Comparison of ENCODE assay signal across 1 cellular context in the genomic region with DNA sequence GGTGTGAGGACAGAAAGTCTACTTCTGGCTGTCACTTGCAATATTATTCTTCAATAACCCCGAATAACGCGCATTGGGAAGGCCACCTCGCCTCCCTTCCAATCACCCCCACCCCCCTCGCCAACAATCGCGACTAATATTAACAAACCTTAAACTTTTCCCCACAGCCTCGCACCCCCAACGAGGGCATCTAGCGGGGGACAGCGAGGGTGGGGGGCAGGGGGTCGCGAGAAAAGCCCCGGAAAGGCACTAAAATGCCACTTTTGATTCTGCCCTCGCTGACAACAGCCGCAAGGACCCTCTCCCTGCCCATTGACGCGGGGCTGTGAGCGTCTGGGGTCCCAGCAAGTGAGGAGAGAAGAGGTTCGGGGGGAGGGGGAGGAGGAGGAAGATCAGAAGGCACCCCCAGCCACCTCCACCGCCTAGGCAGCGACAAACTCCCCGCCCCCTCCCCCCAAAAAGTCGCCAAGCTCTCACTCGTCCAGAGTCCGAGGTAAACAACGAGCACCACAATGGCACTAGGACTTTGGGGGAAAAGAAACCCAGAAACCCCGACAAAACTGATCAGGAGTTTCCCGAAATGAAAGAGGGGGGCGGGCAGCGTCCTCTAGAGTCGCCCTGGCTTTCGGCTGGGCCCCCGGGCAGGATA.
TF ChIP-seq lines count a peak whose summit lies in the region.

No MANE protein-coding gene starts in this region.

TF ChIP-seq in HEK293, 187 proteins besides CTCF, POLR2A, EP300 and RAD21 (continued from another document and continues in another):
- TF ChIP-seq EGR2 (tag by site-specific recombination; IDR thresholded peaks at IDR 0.05; ENCODE audit: low read depth) (peak; percentile 43; the same call in 1 of the 2 replicates), ZNF10 (tag by site-specific recombination; IDR thresholded peaks at IDR 0.05) (no peak), ZNF660 (tag by site-specific recombination; IDR thresholded peaks at IDR 0.05) (no peak), ZNF114 (tag by site-specific recombination; IDR thresholded peaks at IDR 0.05) (no peak), BCL11B (tag by site-specific recombination; IDR thresholded peaks at IDR 0.05; ENCODE audit: low read depth) (no peak), ZNF585B (tag by site-specific recombination; IDR thresholded peaks at IDR 0.05) (no peak), HOXD13 (CRISPR knock-in tag; IDR thresholded peaks at IDR 0.05; ENCODE audit: borderline replicate concordance) (no peak), ZNF37A (tag by site-specific recombination; IDR thresholded peaks at IDR 0.05) (no peak), ZNF558 (tag by site-specific recombination; IDR thresholded peaks at IDR 0.05) (no peak), ZNF791 (tag by site-specific recombination; IDR thresholded peaks at IDR 0.05) (no peak), ZSCAN30 (tag by site-specific recombination; IDR thresholded peaks at IDR 0.05) (no peak), YY1 (tag by site-specific recombination; IDR thresholded peaks at IDR 0.05) (no peak), ZNF335 (tag by site-specific recombination; conservative IDR thresholded peaks at IDR 0.05) (peak; percentile 80), ZNF433 (tag by site-specific recombination; IDR thresholded peaks at IDR 0.05; ENCODE audit: low read depth) (no peak), ZNF211 (tag by site-specific recombination; IDR thresholded peaks at IDR 0.05; ENCODE audit: low read depth) (no peak), GLIS2 (tag by site-specific recombination; IDR thresholded peaks at IDR 0.05) (peak; percentile 78), IKZF3 (tag by site-specific recombination; IDR thresholded peaks at IDR 0.05) (no peak), ZNF707 (tag by site-specific recombination; IDR thresholded peaks at IDR 0.05) (no peak), ZNF223 (tag by site-specific recombination; IDR thresholded peaks at IDR 0.05) (no peak), TCF7L2 (IDR thresholded peaks at IDR 0.05; ENCODE audit: borderline replicate concordance, low read depth, low read length) (no peak), GLIS1 (tag by site-specific recombination; IDR thresholded peaks at IDR 0.05) (no peak), ZNF501 (tag by site-specific recombination; IDR thresholded peaks at IDR 0.05) (no peak), ZNF621 (tag by site-specific recombination; IDR thresholded peaks at IDR 0.05) (no peak), ZFHX2 (tag by site-specific recombination; conservative IDR thresholded peaks at IDR 0.05) (no peak), ZNF561 (tag by site-specific recombination; IDR thresholded peaks at IDR 0.05; ENCODE audit: borderline replicate concordance) (no peak), ZNF596 (tag by site-specific recombination; IDR thresholded peaks at IDR 0.05) (no peak), ZNF530 (tag by site-specific recombination; IDR thresholded peaks at IDR 0.05; ENCODE audit: low read depth) (no peak), ZNF239 (tag by site-specific recombination; IDR thresholded peaks at IDR 0.05) (no peak), ZBTB17 (tag by site-specific recombination; IDR thresholded peaks at IDR 0.05) (0 out of 2 replicates have a peak, but pooled peaks have one; percentile 9), ZNF121 (tag by site-specific recombination; IDR thresholded peaks at IDR 0.05) (no peak), ZNF2 (tag by site-specific recombination; IDR thresholded peaks at IDR 0.05) (0 out of 2 replicates have a peak, but pooled peaks have one; percentile 32), ZNF48 (tag by site-specific recombination; IDR thresholded peaks at IDR 0.05) (no peak), ZNF132 (tag by site-specific recombination; IDR thresholded peaks at IDR 0.05; ENCODE audit: borderline replicate concordance) (no peak), KLF9 (tag by site-specific recombination; IDR thresholded peaks at IDR 0.05; ENCODE audit: low read depth) (no peak)
- TF ChIP-seq, protein P1, sequence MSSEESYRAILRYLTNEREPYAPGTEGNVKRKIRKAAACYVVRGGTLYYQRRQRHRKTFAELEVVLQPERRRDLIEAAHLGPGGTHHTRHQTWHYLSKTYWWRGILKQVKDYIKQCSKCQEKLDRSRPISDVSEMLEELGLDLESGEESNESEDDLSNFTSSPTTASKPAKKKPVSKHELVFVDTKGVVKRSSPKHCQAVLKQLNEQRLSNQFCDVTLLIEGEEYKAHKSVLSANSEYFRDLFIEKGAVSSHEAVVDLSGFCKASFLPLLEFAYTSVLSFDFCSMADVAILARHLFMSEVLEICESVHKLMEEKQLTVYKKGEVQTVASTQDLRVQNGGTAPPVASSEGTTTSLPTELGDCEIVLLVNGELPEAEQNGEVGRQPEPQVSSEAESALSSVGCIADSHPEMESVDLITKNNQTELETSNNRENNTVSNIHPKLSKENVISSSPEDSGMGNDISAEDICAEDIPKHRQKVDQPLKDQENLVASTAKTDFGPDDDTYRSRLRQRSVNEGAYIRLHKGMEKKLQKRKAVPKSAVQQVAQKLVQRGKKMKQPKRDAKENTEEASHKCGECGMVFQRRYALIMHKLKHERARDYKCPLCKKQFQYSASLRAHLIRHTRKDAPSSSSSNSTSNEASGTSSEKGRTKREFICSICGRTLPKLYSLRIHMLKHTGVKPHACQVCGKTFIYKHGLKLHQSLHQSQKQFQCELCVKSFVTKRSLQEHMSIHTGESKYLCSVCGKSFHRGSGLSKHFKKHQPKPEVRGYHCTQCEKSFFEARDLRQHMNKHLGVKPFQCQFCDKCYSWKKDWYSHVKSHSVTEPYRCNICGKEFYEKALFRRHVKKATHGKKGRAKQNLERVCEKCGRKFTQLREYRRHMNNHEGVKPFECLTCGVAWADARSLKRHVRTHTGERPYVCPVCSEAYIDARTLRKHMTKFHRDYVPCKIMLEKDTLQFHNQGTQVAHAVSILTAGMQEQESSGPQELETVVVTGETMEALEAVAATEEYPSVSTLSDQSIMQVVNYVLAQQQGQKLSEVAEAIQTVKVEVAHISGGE (tag by site-specific recombination; conservative IDR thresholded peaks at IDR 0.05; ENCODE audit: low read depth), result no peak
- TF ChIP-seq, protein P2, sequence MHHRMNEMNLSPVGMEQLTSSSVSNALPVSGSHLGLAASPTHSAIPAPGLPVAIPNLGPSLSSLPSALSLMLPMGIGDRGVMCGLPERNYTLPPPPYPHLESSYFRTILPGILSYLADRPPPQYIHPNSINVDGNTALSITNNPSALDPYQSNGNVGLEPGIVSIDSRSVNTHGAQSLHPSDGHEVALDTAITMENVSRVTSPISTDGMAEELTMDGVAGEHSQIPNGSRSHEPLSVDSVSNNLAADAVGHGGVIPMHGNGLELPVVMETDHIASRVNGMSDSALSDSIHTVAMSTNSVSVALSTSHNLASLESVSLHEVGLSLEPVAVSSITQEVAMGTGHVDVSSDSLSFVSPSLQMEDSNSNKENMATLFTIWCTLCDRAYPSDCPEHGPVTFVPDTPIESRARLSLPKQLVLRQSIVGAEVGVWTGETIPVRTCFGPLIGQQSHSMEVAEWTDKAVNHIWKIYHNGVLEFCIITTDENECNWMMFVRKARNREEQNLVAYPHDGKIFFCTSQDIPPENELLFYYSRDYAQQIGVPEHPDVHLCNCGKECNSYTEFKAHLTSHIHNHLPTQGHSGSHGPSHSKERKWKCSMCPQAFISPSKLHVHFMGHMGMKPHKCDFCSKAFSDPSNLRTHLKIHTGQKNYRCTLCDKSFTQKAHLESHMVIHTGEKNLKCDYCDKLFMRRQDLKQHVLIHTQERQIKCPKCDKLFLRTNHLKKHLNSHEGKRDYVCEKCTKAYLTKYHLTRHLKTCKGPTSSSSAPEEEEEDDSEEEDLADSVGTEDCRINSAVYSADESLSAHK (tag by site-specific recombination; IDR thresholded peaks at IDR 0.05), result no peak
- TF ChIP-seq, protein P3, sequence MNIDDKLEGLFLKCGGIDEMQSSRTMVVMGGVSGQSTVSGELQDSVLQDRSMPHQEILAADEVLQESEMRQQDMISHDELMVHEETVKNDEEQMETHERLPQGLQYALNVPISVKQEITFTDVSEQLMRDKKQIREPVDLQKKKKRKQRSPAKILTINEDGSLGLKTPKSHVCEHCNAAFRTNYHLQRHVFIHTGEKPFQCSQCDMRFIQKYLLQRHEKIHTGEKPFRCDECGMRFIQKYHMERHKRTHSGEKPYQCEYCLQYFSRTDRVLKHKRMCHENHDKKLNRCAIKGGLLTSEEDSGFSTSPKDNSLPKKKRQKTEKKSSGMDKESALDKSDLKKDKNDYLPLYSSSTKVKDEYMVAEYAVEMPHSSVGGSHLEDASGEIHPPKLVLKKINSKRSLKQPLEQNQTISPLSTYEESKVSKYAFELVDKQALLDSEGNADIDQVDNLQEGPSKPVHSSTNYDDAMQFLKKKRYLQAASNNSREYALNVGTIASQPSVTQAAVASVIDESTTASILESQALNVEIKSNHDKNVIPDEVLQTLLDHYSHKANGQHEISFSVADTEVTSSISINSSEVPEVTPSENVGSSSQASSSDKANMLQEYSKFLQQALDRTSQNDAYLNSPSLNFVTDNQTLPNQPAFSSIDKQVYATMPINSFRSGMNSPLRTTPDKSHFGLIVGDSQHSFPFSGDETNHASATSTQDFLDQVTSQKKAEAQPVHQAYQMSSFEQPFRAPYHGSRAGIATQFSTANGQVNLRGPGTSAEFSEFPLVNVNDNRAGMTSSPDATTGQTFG (tag by site-specific recombination; IDR thresholded peaks at IDR 0.05; ENCODE audit: borderline replicate concordance), result no peak
- TF ChIP-seq, protein P4, sequence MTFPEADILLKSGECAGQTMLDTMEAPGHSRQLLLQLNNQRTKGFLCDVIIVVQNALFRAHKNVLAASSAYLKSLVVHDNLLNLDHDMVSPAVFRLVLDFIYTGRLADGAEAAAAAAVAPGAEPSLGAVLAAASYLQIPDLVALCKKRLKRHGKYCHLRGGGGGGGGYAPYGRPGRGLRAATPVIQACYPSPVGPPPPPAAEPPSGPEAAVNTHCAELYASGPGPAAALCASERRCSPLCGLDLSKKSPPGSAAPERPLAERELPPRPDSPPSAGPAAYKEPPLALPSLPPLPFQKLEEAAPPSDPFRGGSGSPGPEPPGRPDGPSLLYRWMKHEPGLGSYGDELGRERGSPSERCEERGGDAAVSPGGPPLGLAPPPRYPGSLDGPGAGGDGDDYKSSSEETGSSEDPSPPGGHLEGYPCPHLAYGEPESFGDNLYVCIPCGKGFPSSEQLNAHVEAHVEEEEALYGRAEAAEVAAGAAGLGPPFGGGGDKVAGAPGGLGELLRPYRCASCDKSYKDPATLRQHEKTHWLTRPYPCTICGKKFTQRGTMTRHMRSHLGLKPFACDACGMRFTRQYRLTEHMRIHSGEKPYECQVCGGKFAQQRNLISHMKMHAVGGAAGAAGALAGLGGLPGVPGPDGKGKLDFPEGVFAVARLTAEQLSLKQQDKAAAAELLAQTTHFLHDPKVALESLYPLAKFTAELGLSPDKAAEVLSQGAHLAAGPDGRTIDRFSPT (tag by site-specific recombination; IDR thresholded peaks at IDR 0.05), result no peak
- TF ChIP-seq, protein P5, sequence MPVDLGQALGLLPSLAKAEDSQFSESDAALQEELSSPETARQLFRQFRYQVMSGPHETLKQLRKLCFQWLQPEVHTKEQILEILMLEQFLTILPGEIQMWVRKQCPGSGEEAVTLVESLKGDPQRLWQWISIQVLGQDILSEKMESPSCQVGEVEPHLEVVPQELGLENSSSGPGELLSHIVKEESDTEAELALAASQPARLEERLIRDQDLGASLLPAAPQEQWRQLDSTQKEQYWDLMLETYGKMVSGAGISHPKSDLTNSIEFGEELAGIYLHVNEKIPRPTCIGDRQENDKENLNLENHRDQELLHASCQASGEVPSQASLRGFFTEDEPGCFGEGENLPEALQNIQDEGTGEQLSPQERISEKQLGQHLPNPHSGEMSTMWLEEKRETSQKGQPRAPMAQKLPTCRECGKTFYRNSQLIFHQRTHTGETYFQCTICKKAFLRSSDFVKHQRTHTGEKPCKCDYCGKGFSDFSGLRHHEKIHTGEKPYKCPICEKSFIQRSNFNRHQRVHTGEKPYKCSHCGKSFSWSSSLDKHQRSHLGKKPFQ (tag by site-specific recombination; IDR thresholded peaks at IDR 0.05), result no peak
- TF ChIP-seq, protein P6, sequence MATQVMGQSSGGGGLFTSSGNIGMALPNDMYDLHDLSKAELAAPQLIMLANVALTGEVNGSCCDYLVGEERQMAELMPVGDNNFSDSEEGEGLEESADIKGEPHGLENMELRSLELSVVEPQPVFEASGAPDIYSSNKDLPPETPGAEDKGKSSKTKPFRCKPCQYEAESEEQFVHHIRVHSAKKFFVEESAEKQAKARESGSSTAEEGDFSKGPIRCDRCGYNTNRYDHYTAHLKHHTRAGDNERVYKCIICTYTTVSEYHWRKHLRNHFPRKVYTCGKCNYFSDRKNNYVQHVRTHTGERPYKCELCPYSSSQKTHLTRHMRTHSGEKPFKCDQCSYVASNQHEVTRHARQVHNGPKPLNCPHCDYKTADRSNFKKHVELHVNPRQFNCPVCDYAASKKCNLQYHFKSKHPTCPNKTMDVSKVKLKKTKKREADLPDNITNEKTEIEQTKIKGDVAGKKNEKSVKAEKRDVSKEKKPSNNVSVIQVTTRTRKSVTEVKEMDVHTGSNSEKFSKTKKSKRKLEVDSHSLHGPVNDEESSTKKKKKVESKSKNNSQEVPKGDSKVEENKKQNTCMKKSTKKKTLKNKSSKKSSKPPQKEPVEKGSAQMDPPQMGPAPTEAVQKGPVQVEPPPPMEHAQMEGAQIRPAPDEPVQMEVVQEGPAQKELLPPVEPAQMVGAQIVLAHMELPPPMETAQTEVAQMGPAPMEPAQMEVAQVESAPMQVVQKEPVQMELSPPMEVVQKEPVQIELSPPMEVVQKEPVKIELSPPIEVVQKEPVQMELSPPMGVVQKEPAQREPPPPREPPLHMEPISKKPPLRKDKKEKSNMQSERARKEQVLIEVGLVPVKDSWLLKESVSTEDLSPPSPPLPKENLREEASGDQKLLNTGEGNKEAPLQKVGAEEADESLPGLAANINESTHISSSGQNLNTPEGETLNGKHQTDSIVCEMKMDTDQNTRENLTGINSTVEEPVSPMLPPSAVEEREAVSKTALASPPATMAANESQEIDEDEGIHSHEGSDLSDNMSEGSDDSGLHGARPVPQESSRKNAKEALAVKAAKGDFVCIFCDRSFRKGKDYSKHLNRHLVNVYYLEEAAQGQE (tag by site-specific recombination; IDR thresholded peaks at IDR 0.05), result no peak
- TF ChIP-seq, protein P7, sequence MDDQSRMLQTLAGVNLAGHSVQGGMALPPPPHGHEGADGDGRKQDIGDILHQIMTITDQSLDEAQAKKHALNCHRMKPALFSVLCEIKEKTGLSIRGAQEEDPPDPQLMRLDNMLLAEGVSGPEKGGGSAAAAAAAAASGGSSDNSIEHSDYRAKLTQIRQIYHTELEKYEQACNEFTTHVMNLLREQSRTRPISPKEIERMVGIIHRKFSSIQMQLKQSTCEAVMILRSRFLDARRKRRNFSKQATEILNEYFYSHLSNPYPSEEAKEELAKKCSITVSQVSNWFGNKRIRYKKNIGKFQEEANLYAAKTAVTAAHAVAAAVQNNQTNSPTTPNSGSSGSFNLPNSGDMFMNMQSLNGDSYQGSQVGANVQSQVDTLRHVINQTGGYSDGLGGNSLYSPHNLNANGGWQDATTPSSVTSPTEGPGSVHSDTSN (CRISPR knock-in tag; IDR thresholded peaks at IDR 0.05), result no peak
- TF ChIP-seq, protein P8, sequence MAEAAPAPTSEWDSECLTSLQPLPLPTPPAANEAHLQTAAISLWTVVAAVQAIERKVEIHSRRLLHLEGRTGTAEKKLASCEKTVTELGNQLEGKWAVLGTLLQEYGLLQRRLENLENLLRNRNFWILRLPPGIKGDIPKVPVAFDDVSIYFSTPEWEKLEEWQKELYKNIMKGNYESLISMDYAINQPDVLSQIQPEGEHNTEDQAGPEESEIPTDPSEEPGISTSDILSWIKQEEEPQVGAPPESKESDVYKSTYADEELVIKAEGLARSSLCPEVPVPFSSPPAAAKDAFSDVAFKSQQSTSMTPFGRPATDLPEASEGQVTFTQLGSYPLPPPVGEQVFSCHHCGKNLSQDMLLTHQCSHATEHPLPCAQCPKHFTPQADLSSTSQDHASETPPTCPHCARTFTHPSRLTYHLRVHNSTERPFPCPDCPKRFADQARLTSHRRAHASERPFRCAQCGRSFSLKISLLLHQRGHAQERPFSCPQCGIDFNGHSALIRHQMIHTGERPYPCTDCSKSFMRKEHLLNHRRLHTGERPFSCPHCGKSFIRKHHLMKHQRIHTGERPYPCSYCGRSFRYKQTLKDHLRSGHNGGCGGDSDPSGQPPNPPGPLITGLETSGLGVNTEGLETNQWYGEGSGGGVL (tag by site-specific recombination; IDR thresholded peaks at IDR 0.05), result no peak; the same call in 1 of the 2 replicates
